Comparison of ENCODE assay signal across 6 cellular contexts in the genomic region with DNA sequence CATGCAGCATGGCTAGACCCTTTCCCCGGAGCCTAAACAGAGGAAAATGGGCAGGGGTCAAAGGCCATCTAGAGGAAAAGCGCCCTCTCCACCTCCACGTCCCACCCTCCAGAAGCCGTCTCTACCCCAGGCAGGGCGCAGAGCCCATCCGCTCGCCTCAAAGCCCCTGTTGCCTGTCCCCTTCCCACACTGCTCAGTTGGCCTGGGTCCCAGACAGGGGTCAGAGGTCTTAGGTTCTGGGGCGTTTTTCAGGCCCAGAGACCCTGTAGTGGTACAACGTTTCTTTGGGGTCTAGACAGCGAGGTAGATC. TPM values are rescaled to one million over a fixed set of nuclear protein-coding genes. Genes with fewer than 3 reads are reported as not detected.
A peak's percentile ranks its signal among the peaks of the same experiment; 100 is the strongest.
DNase-seq lines count a peak whose midpoint lies in the region; ATAC-seq and TF ChIP-seq lines count a peak whose summit lies in the region.

No MANE protein-coding gene starts in this region.

- peak; percentile 6 for ATAC-seq in CD4-positive, alpha-beta T cell (ENCODE audit: poor library complexity)
- ATAC-seq in HG02678 (IDR thresholded peaks at IDR 0.05; ENCODE audit: unreplicated experiment), result peak; percentile 10

- peak overlapping the region; percentile 77 for H3K27ac ChIP-seq in CD4-positive, alpha-beta T cell (ENCODE audit: low read depth, low read length)

- peaks cover 5% of the 10 kb centered on the region for H3K36me3 Mint-ChIP-seq in CD4-positive, alpha-beta T cell (ENCODE audit: low read depth)
- H3K36me3 Mint-ChIP-seq in activated naive CD8-positive, alpha-beta T cell, result peaks cover 2% of the 10 kb centered on the region
- H3K36me3 Mint-ChIP-seq in mesothelial cell of epicardium, result no peaks in the 10 kb centered on the region

- no peaks in the 10 kb centered on the region for H3K27me3 Mint-ChIP-seq in CD4-positive, alpha-beta T cell
- no peaks in the 10 kb centered on the region for H3K27me3 Mint-ChIP-seq in activated naive CD8-positive, alpha-beta T cell
- H3K27me3 Mint-ChIP-seq in mesothelial cell of epicardium (ENCODE audit: low read depth), result no peaks in the 10 kb centered on the region

- DNase-seq in CD4-positive, alpha-beta T cell, result peak in 4 of 10 experiments; percentile 10 to 45 (median 19)
- DNase-seq in mesothelial cell of epicardium (ENCODE audit: low spot score in 2 of 2, unreplicated experiment in 2 of 2), result peak in 1 of 2 experiments; percentile 65
- no peak for DNase-seq in amniotic stem cell (lab: John Stamatoyannopoulos, UW)
- DNase-seq in erythroblast (lab: John Stamatoyannopoulos, UW), result no peak

- CTCF ChIA-PET in CD4-positive, alpha-beta T cell (lab: Charles Lee), result interaction anchor here (0.6 to 3.0 kb wide), 8 partner anchors 12 to 273 kb away, joined by 3 to 27 read pairs (median 5); partner anchors contain the start of gene KDELR1

- no peak for TF ChIP-seq CTCF in CD4-positive, alpha-beta T cell (IDR thresholded peaks at IDR 0.05)
- no peak for TF ChIP-seq CTCF in mesothelial cell of epicardium (IDR thresholded peaks at IDR 0.05; ENCODE audit: unreplicated experiment)

- H3K9me3 Mint-ChIP-seq in CD4-positive, alpha-beta T cell, result no peaks in the 10 kb centered on the region
- H3K9me3 Mint-ChIP-seq in activated naive CD8-positive, alpha-beta T cell (ENCODE audit: low read depth), result no peaks in the 10 kb centered on the region
- no peaks in the 10 kb centered on the region for H3K9me3 Mint-ChIP-seq in mesothelial cell of epicardium

- no peaks in the 10 kb centered on the region for H3K9me3 ChIP-seq in CD4-positive, alpha-beta T cell (ENCODE audit: control insufficient read depth, low read length)

- no peak for TF ChIP-seq POLR2A in erythroblast (IDR thresholded peaks at IDR 0.05; ENCODE audit: low read length)

- intact Hi-C loops in CD4-positive, alpha-beta T cell (cut with DNase I, micrococcal nuclease), result loop anchor here (1.0 to 10.0 kb wide), 11 partner anchors 29 to 1749 kb away; partner anchors contain the start of genes CYTH2 (in 1 of the 2), GRWD1 (in 1 of the 2), GYS1 (in 1 of the 2) and LIG1 (in 1 of the 2)

- peak overlapping the region; percentile 90 for H3K4me3 Mint-ChIP-seq in CD4-positive, alpha-beta T cell
- peak overlapping the region; percentile 93 for H3K4me3 Mint-ChIP-seq in activated naive CD8-positive, alpha-beta T cell
- peak overlapping the region; percentile 73 for H3K4me3 Mint-ChIP-seq in mesothelial cell of epicardium

- peaks cover 17% of the 10 kb centered on the region for H3K4me1 Mint-ChIP-seq in CD4-positive, alpha-beta T cell (ENCODE audit: low read depth)
- peaks cover 11% of the 10 kb centered on the region for H3K4me1 Mint-ChIP-seq in activated naive CD8-positive, alpha-beta T cell (ENCODE audit: low read depth)
- H3K4me1 Mint-ChIP-seq in mesothelial cell of epicardium, result peaks cover 3% of the 10 kb centered on the region

- POLR2A ChIA-PET in CD4-positive, alpha-beta T cell (lab: Charles Lee), result interaction anchor here (0.8 to 2.9 kb wide), 22 partner anchors 28 to 1763 kb away, joined by 3 to 74 read pairs (median 6); partner anchors contain the start of genes AP2A1, CALM3, CARD8 and DBP

- H3K27ac Mint-ChIP-seq in CD4-positive, alpha-beta T cell, result peak overlapping the region; percentile 90
- peak overlapping the region; percentile 96 for H3K27ac Mint-ChIP-seq in activated naive CD8-positive, alpha-beta T cell
- H3K27ac Mint-ChIP-seq in mesothelial cell of epicardium, result peak overlapping the region; percentile 87

- H3K27me3 ChIP-seq in CD4-positive, alpha-beta T cell (ENCODE audit: control insufficient read depth, insufficient read depth, low read length), result no peaks in the 10 kb centered on the region

RNA-seq across cellular contexts. Expression of gene TMEM143, which starts 0.3 kb away (rescaled TPM):
- total RNA-seq in CD4-positive, alpha-beta T cell, result 10 to 100 TPM in 1 of 2 experiments, 1 to 10 TPM in 1; 9.4 to 11.0 TPM
- 8.2 to 11.7 TPM (median 8.6 TPM) in 3 replicates for total RNA-seq in mesothelial cell of epicardium

RNA-seq across cellular contexts. Expression of gene SYNGR4, which starts 0.7 kb away (rescaled TPM):
- total RNA-seq in CD4-positive, alpha-beta T cell, result not detected
- total RNA-seq in mesothelial cell of epicardium, result not detected in 3 replicates

RNA-seq across cellular contexts. Expression of gene KDELR1, which starts 27.9 kb away (rescaled TPM):
- total RNA-seq in CD4-positive, alpha-beta T cell, result 10 to 100 TPM; 32.2 to 39.6 TPM
- total RNA-seq in mesothelial cell of epicardium, result 255 to 262 TPM (median 260 TPM) in 3 replicates

RNA-seq across cellular contexts. Expression of gene GRIN2D, which starts 30.0 kb away (rescaled TPM):
- under 1 TPM in 1 of 2 experiments, not detected in 1; 0.06 TPM for total RNA-seq in CD4-positive, alpha-beta T cell
- 14.5 to 15.8 TPM (median 15.7 TPM) in 3 replicates for total RNA-seq in mesothelial cell of epicardium

RNA-seq across cellular contexts. Expression of gene EMP3, which starts 38.1 kb away (rescaled TPM):
- 100 to 1,000 TPM; 185 to 201 TPM for total RNA-seq in CD4-positive, alpha-beta T cell
- total RNA-seq in mesothelial cell of epicardium, result 50.2 to 57.3 TPM (median 52.5 TPM) in 3 replicates
